ENCODE assay signal across 20 cellular contexts in genomic region chr22:38786631-38787030, GRCh38. TPM values are rescaled to one million over a fixed set of nuclear protein-coding genes. Genes with fewer than 3 reads are reported as not detected.
A peak's percentile ranks its signal among the peaks of the same experiment; 100 is the strongest.
DNase-seq lines count a peak whose midpoint lies in the region; ATAC-seq and TF ChIP-seq lines count a peak whose summit lies in the region.
"Had no signal": no experiment of that assay in that cellular context is flagged by ENCODE, and none has a peak within 500 bp of the region (broad histone marks: within the 10 kb centered on the region; RNA-seq: fewer than 3 reads in every experiment).

No MANE protein-coding gene starts in this region.

- TF ChIP-seq CTCF in stomach (IDR thresholded peaks at IDR 0.05): no peak
- TF ChIP-seq CTCF in MCF 10A (IDR thresholded peaks at IDR 0.05; ENCODE audit: unreplicated experiment): no peak

- H3K36me3 Mint-ChIP-seq in CD8-positive, alpha-beta memory T cell: peaks cover 3 to 23% (median 4%) of the 10 kb centered on the region in 3 donors
- peaks cover 19% of the 10 kb centered on the region for H3K36me3 Mint-ChIP-seq in MCF 10A (ENCODE audit: insufficient read depth, unreplicated experiment)

- no peaks in the 10 kb centered on the region for H3K36me3 ChIP-seq in CD8-positive, alpha-beta memory T cell (ENCODE audit: insufficient read depth, low read length)
- peaks cover 0 to 25% (median 17%) of the 10 kb centered on the region in 4 donors for H3K36me3 ChIP-seq in stomach
- H3K36me3 ChIP-seq: WERI-Rb-1 had no signal

- intact Hi-C loops in right cardiac atrium (cut with DNase I) (no loop called here), stomach (cut with DNase I; ENCODE audit: low total_unique reads) (no loop called here), MCF 10A (cut with micrococcal nuclease) (no loop called here)

- in situ Hi-C loops in SK-MEL-5 (cut with HindIII; ENCODE audit: low pct_unique_long_range_greater_than_20kb, low sequenced_read_pairs): no loop called here

- H3K4me3 ChIP-seq in CD8-positive, alpha-beta memory T cell (ENCODE audit: low read length): no peak overlapping the region
- H3K4me3 ChIP-seq in right cardiac atrium (ENCODE audit: low read length): no peak overlapping the region
- H3K4me3 ChIP-seq in stomach: no peak overlapping the region

- BruUV-seq in MCF 10A (replicated peaks; lab: Mats Ljungman, UMichigan): no TSS peak

- no peak overlapping the region for H3K4me3 Mint-ChIP-seq in CD8-positive, alpha-beta memory T cell
- no peak overlapping the region for H3K4me3 Mint-ChIP-seq in MCF 10A (ENCODE audit: unreplicated experiment)
- H3K4me3 Mint-ChIP-seq: activated CD4-positive, alpha-beta T cell treated with anti-CD3 and anti-CD28 coated beads, Interleukin-2, amount 10 ng/mL, durations not matched to agents 24 days and 14 days; activated naive CD4-positive, alpha-beta T cell treated with anti-CD3 and anti-CD28 coated beads for 36 hours; naive thymus-derived CD8-positive, alpha-beta T cell; stimulated activated naive CD8-positive, alpha-beta T cell treated with anti-CD3 and anti-CD28 coated beads, Interleukin-15, amount 100 ng/mL, for 72 hours had no signal

- CTCF ChIA-PET in CD8-positive, alpha-beta memory T cell (lab: Charles Lee): interaction anchor here (1.6 to 1.7 kb wide), 2 partner anchors 18 to 54 kb away, joined by 3 to 8 read pairs; no protein-coding TSS in a partner anchor
- CTCF ChIA-PET in MCF 10A (lab: Yijun Ruan, JAX): interaction anchor here (3.3 kb wide), 1 partner anchor 18 kb away, joined by 21 read pairs; no protein-coding TSS in a partner anchor

- DNase-seq in CD8-positive, alpha-beta memory T cell: no peak
- DNase-seq in SK-MEL-5 (ENCODE audit: low read depth, low spot score): peak; percentile 54
- no peak for DNase-seq in right cardiac atrium
- DNase-seq in stomach: no peak
- no peak for DNase-seq in MCF 10A (ENCODE audit: unreplicated experiment)
- no peak for DNase-seq in left lobe of liver (ENCODE audit: low spot score)
- DNase-seq: activated CD4-positive, alpha-beta T cell treated with anti-CD3 and anti-CD28 coated beads, Interleukin-2, amount 10 ng/mL, durations not matched to agents 24 days and 14 days; activated naive CD4-positive, alpha-beta T cell treated with anti-CD3 and anti-CD28 coated beads for 36 hours; activated T-cell treated with anti-CD3 and anti-CD28 coated beads, Interleukin-2, amount 50 U/mL, for 48 hours; amniotic stem cell; central memory CD4-positive, alpha-beta T cell; NCI-H2081; NCI-H226; stimulated activated CD4-positive, alpha-beta T cell treated with anti-CD3 and anti-CD28 coated beads, Interleukin-15, amount 100 ng/mL, for 24 hours; stimulated activated naive CD8-positive, alpha-beta T cell treated with anti-CD3 and anti-CD28 coated beads, Interleukin-15, amount 100 ng/mL, for 72 hours; WERI-Rb-1 had no signal

- peak overlapping the region; percentile 43 for H3K27ac ChIP-seq in CD8-positive, alpha-beta memory T cell (ENCODE audit: low read depth, low read length)
- H3K27ac ChIP-seq in right cardiac atrium (ENCODE audit: low read length) (peak overlapping the region; percentile 92), stomach (peak overlapping the region in 3 of 5 donors; percentile 61 to 76 (median 65))
- H3K27ac ChIP-seq: C4-2B, WERI-Rb-1 had no signal

- no peaks in the 10 kb centered on the region for H3K4me1 ChIP-seq in CD8-positive, alpha-beta memory T cell (ENCODE audit: insufficient read depth, low read length)
- H3K4me1 ChIP-seq in right cardiac atrium (ENCODE audit: control insufficient read depth, insufficient read depth, low read length) (peaks cover 22% of the 10 kb centered on the region), stomach (peaks cover 9 to 47% (median 33%) of the 10 kb centered on the region in 4 donors)

- no peak for TF ChIP-seq EP300 in stomach (IDR thresholded peaks at IDR 0.05)

- 49% methylated on average over 3 of the region's 3 CpGs for WGBS in right cardiac atrium
- 74 to 92% (median 88%) methylated on average over 3 of the region's 3 CpGs for WGBS in stomach, 5 donors

- peaks cover 2 to 9% (median 2%) of the 10 kb centered on the region in 3 donors for H3K4me1 Mint-ChIP-seq in CD8-positive, alpha-beta memory T cell
- H3K4me1 Mint-ChIP-seq in MCF 10A (ENCODE audit: insufficient read depth, unreplicated experiment): peaks cover 14% of the 10 kb centered on the region

- H3K27ac Mint-ChIP-seq in CD8-positive, alpha-beta memory T cell: no peak overlapping the region
- no peak overlapping the region for H3K27ac Mint-ChIP-seq in MCF 10A (ENCODE audit: low read depth, unreplicated experiment)
- H3K27ac Mint-ChIP-seq: activated CD4-positive, alpha-beta T cell treated with anti-CD3 and anti-CD28 coated beads, Interleukin-2, amount 10 ng/mL, durations not matched to agents 24 days and 14 days; activated naive CD4-positive, alpha-beta T cell treated with anti-CD3 and anti-CD28 coated beads for 36 hours; naive thymus-derived CD8-positive, alpha-beta T cell; stimulated activated naive CD8-positive, alpha-beta T cell treated with anti-CD3 and anti-CD28 coated beads, Interleukin-15, amount 100 ng/mL, for 72 hours had no signal

- no peaks in the 10 kb centered on the region for H3K27me3 ChIP-seq in CD8-positive, alpha-beta memory T cell (ENCODE audit: insufficient read depth, low read length, poor library complexity, severe bottlenecking)
- H3K27me3 ChIP-seq in right cardiac atrium (ENCODE audit: control insufficient read depth, insufficient read depth) (no peaks in the 10 kb centered on the region), stomach (no peaks in the 10 kb centered on the region)

- ATAC-seq in right cardiac atrium: no peak
- ATAC-seq in GM18502 (IDR thresholded peaks at IDR 0.05; ENCODE audit: poor library complexity, unreplicated experiment): no peak
- ATAC-seq in left lobe of liver: no peak
- ATAC-seq: naive thymus-derived CD8-positive, alpha-beta T cell; sciatic nerve; stimulated activated naive CD8-positive, alpha-beta T cell treated with anti-CD3 and anti-CD28 coated beads, Interleukin-15, amount 100 ng/mL, for 72 hours had no signal

- no peaks in the 10 kb centered on the region for H3K9me3 Mint-ChIP-seq in CD8-positive, alpha-beta memory T cell
- no peaks in the 10 kb centered on the region for H3K9me3 Mint-ChIP-seq in MCF 10A (ENCODE audit: unreplicated experiment)
- H3K9me3 Mint-ChIP-seq: activated CD4-positive, alpha-beta T cell treated with anti-CD3 and anti-CD28 coated beads, Interleukin-2, amount 10 ng/mL, durations not matched to agents 24 days and 14 days; activated naive CD4-positive, alpha-beta T cell treated with anti-CD3 and anti-CD28 coated beads for 36 hours; naive thymus-derived CD8-positive, alpha-beta T cell; stimulated activated naive CD8-positive, alpha-beta T cell treated with anti-CD3 and anti-CD28 coated beads, Interleukin-15, amount 100 ng/mL, for 72 hours had no signal

- no peak for TF ChIP-seq POLR2A in stomach (IDR thresholded peaks at IDR 0.05)

- no peaks in the 10 kb centered on the region for H3K27me3 Mint-ChIP-seq in CD8-positive, alpha-beta memory T cell
- no peaks in the 10 kb centered on the region for H3K27me3 Mint-ChIP-seq in MCF 10A (ENCODE audit: insufficient read depth, unreplicated experiment)
- H3K27me3 Mint-ChIP-seq: activated CD4-positive, alpha-beta T cell treated with anti-CD3 and anti-CD28 coated beads, Interleukin-2, amount 10 ng/mL, durations not matched to agents 24 days and 14 days; naive thymus-derived CD8-positive, alpha-beta T cell; stimulated activated naive CD8-positive, alpha-beta T cell treated with anti-CD3 and anti-CD28 coated beads, Interleukin-15, amount 100 ng/mL, for 72 hours had no signal

- POLR2A ChIA-PET in CD8-positive, alpha-beta memory T cell (lab: Charles Lee): no interaction called here
- POLR2A ChIA-PET in MCF 10A (lab: Yijun Ruan, JAX): interaction anchor here (0.6 kb wide), 1 partner anchor 18 kb away, joined by 3 read pairs; no protein-coding TSS in a partner anchor

- no peaks in the 10 kb centered on the region for H3K9me3 ChIP-seq in CD8-positive, alpha-beta memory T cell (ENCODE audit: low read length)
- no peaks in the 10 kb centered on the region for H3K9me3 ChIP-seq in right cardiac atrium (ENCODE audit: control insufficient read depth, low read length)
- H3K9me3 ChIP-seq in stomach: no peaks in the 10 kb centered on the region

RNA-seq across cellular contexts. Expression of gene DNAL4, which starts 7.3 kb away (rescaled TPM):
- total RNA-seq in CD8-positive, alpha-beta memory T cell: 1 to 10 TPM; 9.1 to 9.6 TPM
- 12.3 TPM for polyA plus RNA-seq in CD8-positive, alpha-beta memory T cell
- total RNA-seq in SK-MEL-5 (2014; rRNA removed; shearing (Covaris generic)): 14.4 and 16.7 TPM in 2 replicates
- polyA plus RNA-seq in SK-MEL-5 (2015; cell fraction: cytosol; rRNA removed): 20.2 and 23.2 TPM in 2 replicates
- 9.4 and 10.1 TPM in 2 replicates for polyA plus RNA-seq in SK-MEL-5 (2015; cell fraction: nucleus; rRNA removed)
- total RNA-seq in right cardiac atrium (10 to 100 TPM; 10.7 to 13.7 (median 12.7) TPM), stomach (10 to 100 TPM in 4 of 5 donors, under 1 TPM in 1; 0.58 to 33.0 (median 11.2) TPM), MCF 10A (2022) (18.3 and 30.3 TPM in 2 replicates), left lobe of liver (3.3 TPM)
- polyA plus RNA-seq in right cardiac atrium (14.7 TPM), stomach (10 to 100 TPM; 15.9 to 22.5 (median 21.4) TPM)

RNA-seq across cellular contexts. Expression of gene SUN2, which starts 30.8 kb away (rescaled TPM):
- 100 to 1,000 TPM; 168 to 185 TPM for total RNA-seq in CD8-positive, alpha-beta memory T cell
- 753 TPM for polyA plus RNA-seq in CD8-positive, alpha-beta memory T cell
- total RNA-seq in SK-MEL-5 (2014; rRNA removed; shearing (Covaris generic)): 30.0 and 30.7 TPM in 2 replicates
- 75.1 and 75.5 TPM in 2 replicates for polyA plus RNA-seq in SK-MEL-5 (2015; cell fraction: cytosol; rRNA removed)
- 41.0 and 69.5 TPM in 2 replicates for polyA plus RNA-seq in SK-MEL-5 (2015; cell fraction: nucleus; rRNA removed)
- total RNA-seq in right cardiac atrium (100 to 1,000 TPM; 103 to 123 (median 116) TPM), stomach (100 to 1,000 TPM; 108 to 387 (median 142) TPM), MCF 10A (2022) (51.9 and 66.8 TPM in 2 replicates), left lobe of liver (183 TPM)
- polyA plus RNA-seq in right cardiac atrium (61.7 TPM), stomach (10 to 100 TPM; 25.3 to 51.8 (median 26.4) TPM)

RNA-seq across cellular contexts. Expression of gene NPTXR, which starts 57.2 kb away (rescaled TPM):
- 1 to 10 TPM; 5.9 to 6.3 TPM for total RNA-seq in CD8-positive, alpha-beta memory T cell
- polyA plus RNA-seq in CD8-positive, alpha-beta memory T cell: 1.0 TPM
- total RNA-seq in SK-MEL-5 (2014; rRNA removed; shearing (Covaris generic)): 2.0 and 2.4 TPM in 2 replicates
- polyA plus RNA-seq in SK-MEL-5 (2015; cell fraction: cytosol; rRNA removed): 19.4 and 30.1 TPM in 2 replicates
- polyA plus RNA-seq in SK-MEL-5 (2015; cell fraction: nucleus; rRNA removed): 8.1 and 9.3 TPM in 2 replicates
- total RNA-seq in right cardiac atrium (10 to 100 TPM; 23.8 to 51.1 (median 38.4) TPM), stomach (10 to 100 TPM in 2 of 5 donors, 1 to 10 TPM in 3; 1.2 to 19.6 (median 4.1) TPM), MCF 10A (2022) (0.93 and 0.96 TPM in 2 replicates), left lobe of liver (0.45 TPM)
- polyA plus RNA-seq in right cardiac atrium (32.3 TPM), stomach (1 to 10 TPM in 2 of 3 donors, under 1 TPM in 1; 0.46 to 2.4 (median 2.2) TPM)
